Comparison of ENCODE assay signal across 8 cellular contexts in the genomic region with DNA sequence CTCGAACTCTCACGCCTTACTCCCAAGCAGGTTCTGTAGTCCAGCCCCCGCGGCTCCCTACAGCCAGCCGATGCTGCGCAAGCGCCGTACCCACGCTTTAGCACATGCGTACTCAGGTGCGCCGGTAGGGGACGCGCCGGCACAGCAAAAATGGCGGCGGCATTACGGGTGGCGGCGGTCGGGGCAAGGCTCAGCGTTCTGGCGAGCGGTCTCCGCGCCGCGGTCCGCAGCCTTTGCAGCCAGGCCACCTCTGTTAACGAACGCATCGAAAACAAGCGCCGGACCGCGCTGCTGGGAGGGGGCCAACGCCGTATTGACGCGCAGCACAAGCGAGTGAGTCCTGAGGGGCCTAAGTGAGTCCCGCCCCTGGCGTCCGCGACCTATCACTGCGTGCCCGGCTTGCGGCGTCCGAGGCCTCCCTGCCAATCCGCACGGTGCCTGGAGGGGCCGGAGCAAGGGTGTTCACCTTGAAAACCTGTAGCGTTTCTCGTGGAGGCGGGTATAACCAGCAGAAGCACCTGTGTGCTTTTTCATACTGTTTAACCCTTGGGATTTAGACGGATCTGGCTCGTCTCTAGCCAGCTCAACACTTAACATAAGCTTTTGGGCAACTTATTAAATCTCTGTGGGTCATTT. TPM values are rescaled to one million over a fixed set of nuclear protein-coding genes. Genes with fewer than 3 reads are reported as not detected.
A peak's percentile ranks its signal among the peaks of the same experiment; 100 is the strongest.
DNase-seq lines count a peak whose midpoint lies in the region; ATAC-seq and TF ChIP-seq lines count a peak whose summit lies in the region.

A gene (plus strand): TSS at position 115 of the 636 bp plus-strand sequence. CDS start 36 bp downstream, at position 151.

- TF ChIP-seq CTCF in LNCAP (IDR thresholded peaks at IDR 0.05) (peak; percentile 65), fibroblast of mammary gland (conservative IDR thresholded peaks at IDR 0.05; ENCODE audit: control insufficient read depth, insufficient read depth, low read depth, low read length) (peak; percentile 40), natural killer cell (IDR thresholded peaks at IDR 0.05) (peak; percentile 89)

- peaks cover 16% of the 10 kb centered on the region for H3K4me1 Mint-ChIP-seq in activated T-helper 17 cell treated with anti-CD3 and anti-CD28 coated beads, Interleukin-2, amount 50 U/mL, for 72 hours
- peaks cover 20 to 30% of the 10 kb centered on the region in 2 donors for H3K4me1 Mint-ChIP-seq in natural killer cell

- peak within 1 kb of the TSS; percentile 93 for H3K4me3 Mint-ChIP-seq in activated T-helper 17 cell treated with anti-CD3 and anti-CD28 coated beads, Interleukin-2, amount 50 U/mL, for 72 hours
- peak within 1 kb of the TSS; percentile 90 for H3K4me3 Mint-ChIP-seq in natural killer cell

- DNase-seq in ELF-1 (ENCODE audit: low read depth, low spot score) (peak; percentile 98), GOT3 (lab: John Stamatoyannopoulos, UW) (peak; percentile 92), RPMI8226 (peak; percentile 98), fibroblast of mammary gland (ENCODE audit: low read depth) (peak; percentile 90), natural killer cell (peak; percentile 87)
- DNase-seq in stimulated activated naive CD4-positive, alpha-beta T cell treated with Interleukin-2 at 50 U/mL for 16 hours (lab: John Stamatoyannopoulos, UW), result peak; percentile 94

- no peaks in the 10 kb centered on the region for H3K27me3 Mint-ChIP-seq in activated T-helper 17 cell treated with anti-CD3 and anti-CD28 coated beads, Interleukin-2, amount 50 U/mL, for 72 hours
- no peaks in the 10 kb centered on the region for H3K27me3 Mint-ChIP-seq in natural killer cell (ENCODE audit: low read depth in 2 of 2)

- intact Hi-C loops in natural killer cell (cut with micrococcal nuclease), result loop anchor here (1.0 to 2.0 kb wide), 5 partner anchors 53 to 612 kb away; a partner anchor contains a TSS

- H3K4me3 ChIP-seq in fibroblast of mammary gland (ENCODE audit: control insufficient read depth, low read depth, low read length), result peak within 1 kb of the TSS; percentile 77

- H3K27ac Mint-ChIP-seq in activated T-helper 17 cell treated with anti-CD3 and anti-CD28 coated beads, Interleukin-2, amount 50 U/mL, for 72 hours, result peak within 1 kb of the TSS; percentile 95
- peak within 1 kb of the TSS; percentile 90 to 93 for H3K27ac Mint-ChIP-seq in natural killer cell

- H3K36me3 Mint-ChIP-seq in activated T-helper 17 cell treated with anti-CD3 and anti-CD28 coated beads, Interleukin-2, amount 50 U/mL, for 72 hours (ENCODE audit: low read depth), result peaks cover 4% of the 10 kb centered on the region
- no peaks in the 10 kb centered on the region for H3K36me3 Mint-ChIP-seq in natural killer cell

- ATAC-seq in activated T-helper 17 cell treated with anti-CD3 and anti-CD28 coated beads, Interleukin-2, amount 50 U/mL, for 72 hours (replicated peaks), result peak; percentile 99
- peak; percentile 93 to 98 (median 94) for ATAC-seq in natural killer cell

- no peaks in the 10 kb centered on the region for H3K9me3 Mint-ChIP-seq in activated T-helper 17 cell treated with anti-CD3 and anti-CD28 coated beads, Interleukin-2, amount 50 U/mL, for 72 hours
- H3K9me3 Mint-ChIP-seq in natural killer cell, result no peaks in the 10 kb centered on the region

RNA-seq across cellular contexts. Expression of the gene that starts here (rescaled TPM):
- 10 to 100 TPM; 26.5 to 40.2 TPM for total RNA-seq in activated T-helper 17 cell treated with anti-CD3 and anti-CD28 coated beads, Interleukin-2, amount 50 U/mL, for 72 hours
- 10 to 100 TPM; 17.7 to 19.9 (median 17.8) TPM for total RNA-seq in natural killer cell

Comparison
In these comparisons a context has a peak if more than half of its experiments do, and no peak if none do; other contexts are left out.
1. Peak in every context shown above with its lines: DNase-seq, ATAC-seq and H3K4me3 ChIP-seq.